8 cellular contexts compared by ENCODE assay signal in genomic region chrX:2677764-2678163, GRCh38. TPM values are rescaled to one million over a fixed set of nuclear protein-coding genes. Genes with fewer than 3 reads are reported as not detected.
DNase-seq lines count a peak whose midpoint lies in the region; ATAC-seq and TF ChIP-seq lines count a peak whose summit lies in the region.
"Had no signal": no experiment of that assay in that cellular context is flagged by ENCODE, and none has a peak within 500 bp of the region (broad histone marks: within the 10 kb centered on the region; RNA-seq: fewer than 3 reads in every experiment).

No MANE protein-coding gene starts in this region.

- no peaks in the 10 kb centered on the region for H3K4me1 Mint-ChIP-seq in endodermal cell

- DNase-seq in LNCaP clone FGC (ENCODE audit: low read depth) (peak; percentile 90), endodermal cell (peak; percentile 66), lung (ENCODE audit: low spot score) (peak; percentile 72), uterus (peak; percentile 84 to 87), cerebellar nuclear complex (lab: John Stamatoyannopoulos, UW) (no peak)
- DNase-seq: KBM-7 had no signal

- no peak overlapping the region for H3K9ac ChIP-seq in endodermal cell (ENCODE audit: extremely low read depth, low read length, poor library complexity, severe bottlenecking)

- no peak overlapping the region for H3K27ac ChIP-seq in endodermal cell (ENCODE audit: low read depth, low read length)
- no peak overlapping the region for H3K27ac ChIP-seq in lung (ENCODE audit: low read depth in 1 of 2, low read length in 1 of 2)
- H3K27ac ChIP-seq in uterus = no peak overlapping the region

- H3K9me3 Mint-ChIP-seq in endodermal cell = peaks cover 3% of the 10 kb centered on the region

- TF ChIP-seq POLR2A in uterus (IDR thresholded peaks at IDR 0.05) = no peak

- H3K36me3 ChIP-seq in endodermal cell (ENCODE audit: control insufficient read depth, insufficient read depth, low read length) (no peaks in the 10 kb centered on the region), lung (ENCODE audit: control insufficient read depth in 2 of 2, insufficient read depth in 2 of 2, low read length in 2 of 2) (no peaks in the 10 kb centered on the region), uterus (no peaks in the 10 kb centered on the region)

- no peak overlapping the region for H3K4me3 Mint-ChIP-seq in endodermal cell

- peaks cover 2% of the 10 kb centered on the region for H3K27me3 Mint-ChIP-seq in endodermal cell (ENCODE audit: insufficient read depth)

- H3K27ac Mint-ChIP-seq in endodermal cell = no peak overlapping the region

- no peak overlapping the region for H3K4me3 ChIP-seq in LNCaP clone FGC (ENCODE audit: low read depth, low read length)
- no peak overlapping the region for H3K4me3 ChIP-seq in endodermal cell (ENCODE audit: low read length)
- H3K4me3 ChIP-seq in lung = no peak overlapping the region
- no peak overlapping the region for H3K4me3 ChIP-seq in uterus

- H3K4me1 ChIP-seq in endodermal cell (ENCODE audit: control insufficient read depth, insufficient read depth, low read length) (no peaks in the 10 kb centered on the region), lung (ENCODE audit: control insufficient read depth in 2 of 2, insufficient read depth in 2 of 2, low read length in 2 of 2) (peaks cover 0 to 5% of the 10 kb centered on the region in 2 donors), uterus (no peaks in the 10 kb centered on the region)

- H3K27me3 ChIP-seq in endodermal cell (ENCODE audit: control insufficient read depth, insufficient read depth, low read length, poor library complexity, severe bottlenecking) (no peaks in the 10 kb centered on the region), lung (ENCODE audit: control insufficient read depth, insufficient read depth) (no peaks in the 10 kb centered on the region), uterus (no peaks in the 10 kb centered on the region)

- 79 to 90% methylated on average over 9 to 10 of the region's 10 CpGs for WGBS in endodermal cell (ENCODE audit: insufficient coverage in 1 of 2, insufficient read length in 1 of 2), 2 experiments
- WGBS in lung, 2 donors = 82 to 83% methylated on average over 10 of the region's 10 CpGs

- no peaks in the 10 kb centered on the region for H3K9me3 ChIP-seq in endodermal cell (ENCODE audit: control insufficient read depth, low read length)
- peaks cover 0 to 1% of the 10 kb centered on the region in 2 donors for H3K9me3 ChIP-seq in lung (ENCODE audit: control insufficient read depth in 2 of 2, insufficient read depth in 1 of 2, low read length in 1 of 2)
- H3K9me3 ChIP-seq in uterus = no peaks in the 10 kb centered on the region

- TF ChIP-seq CTCF in LNCaP clone FGC (IDR thresholded peaks at IDR 0.05; ENCODE audit: control insufficient read depth, extremely low read depth, insufficient read depth) = no peak
- no peak for TF ChIP-seq CTCF in endodermal cell (conservative IDR thresholded peaks at IDR 0.05)
- no peak for TF ChIP-seq CTCF in lung (IDR thresholded peaks at IDR 0.05; ENCODE audit: control extremely low read depth, extremely low read depth)
- no peak for TF ChIP-seq CTCF in uterus (IDR thresholded peaks at IDR 0.05)

- peaks cover 3% of the 10 kb centered on the region for H3K36me3 Mint-ChIP-seq in endodermal cell (ENCODE audit: low read depth)

- intact Hi-C loops in uterus (cut with DNase I; ENCODE audit: low total_unique reads) = no loop called here

- ATAC-seq in lung (ENCODE audit: insufficient read depth, low FRiP score) (peak; percentile 91), GM21737 (IDR thresholded peaks at IDR 0.05; ENCODE audit: unreplicated experiment) (no peak), GM18517 (IDR thresholded peaks at IDR 0.05; ENCODE audit: unreplicated experiment) (no peak)

RNA-seq across cellular contexts. Expression of gene CD99, which starts 13.3 kb away (rescaled TPM):
- total RNA-seq in endodermal cell (100 to 1,000 TPM; 314 to 397 TPM), lung (100 to 1,000 TPM; 118 to 217 TPM), uterus (100 to 1,000 TPM in 3 of 4 donors, 10 to 100 TPM in 1; 81.9 to 329 (median 202) TPM)
- 226 TPM for polyA plus RNA-seq in endodermal cell (2013, experiment 1 of 2)
- 207 TPM for polyA plus RNA-seq in endodermal cell (2013, experiment 2 of 2)
- 100 to 1,000 TPM; 161 to 266 TPM for polyA plus RNA-seq in lung

Comparison
In these comparisons a context has a peak if more than half of its experiments do, and no peak if none do; other contexts are left out.
1. DNase-seq: peak in LNCaP clone FGC (single experiment), endodermal cell (single experiment), lung (single experiment) and uterus (2 of 2); none in cerebellar nuclear complex (0 of 2).